Comparison of ENCODE assay signal across 8 cellular contexts in genomic region chr18:48929951-48930713, GRCh38. TPM values are rescaled to one million over a fixed set of nuclear protein-coding genes. Genes with fewer than 3 reads are reported as not detected.
DNase-seq lines count a peak whose midpoint lies in the region; ATAC-seq, FAIRE-seq and TF ChIP-seq lines count a peak whose summit lies in the region.

No MANE protein-coding gene starts in this region.

- peak overlapping the region; percentile 20 to 77 (median 68) for H3K27ac ChIP-seq in esophagus squamous epithelium
- peak overlapping the region; percentile 24 to 62 for H3K27ac ChIP-seq in ovary

- H3K9me3 ChIP-seq in esophagus squamous epithelium, result no peaks in the 10 kb centered on the region
- no peaks in the 10 kb centered on the region for H3K9me3 ChIP-seq in ovary

- FAIRE-seq in RCC 7860 (lab: Jason Lieb, UNC), result peak; percentile 92

- DNase-seq in COLO829 (ENCODE audit: low spot score) (peak; percentile 78), RCC 7860 (ENCODE audit: low spot score) (peak; percentile 94), esophagus squamous epithelium (lab: John Stamatoyannopoulos, UW) (no peak), ovary (peak; percentile 62 to 84 (median 64)), hypothalamus (lab: John Stamatoyannopoulos, UW) (no peak), activated gamma-delta T cell treated with Interleukin-2 at 50 U/mL for 16 hours (no peak)
- no peak for DNase-seq in stimulated activated CD4-positive, alpha-beta T cell treated with anti-CD3 and anti-CD28 coated beads, Interleukin-15, amount 100 ng/mL, for 24 hours

- TF ChIP-seq CTCF in esophagus squamous epithelium (IDR thresholded peaks at IDR 0.05) (no peak), ovary (IDR thresholded peaks at IDR 0.05) (no peak)

- intact Hi-C loops in esophagus squamous epithelium (cut with DNase I) (no loop called here), ovary (cut with DNase I) (loop anchor here in 1 of 4 donors (10.0 kb wide), 1 partner anchor 155 kb away; no protein-coding TSS in a partner anchor)

- TF ChIP-seq POLR2A in esophagus squamous epithelium (IDR thresholded peaks at IDR 0.05) (no peak), ovary (IDR thresholded peaks at IDR 0.05) (no peak)

- WGBS in esophagus squamous epithelium, 2 donors, result 69 to 76% methylated on average over 11 to 13 of the region's 20 CpGs
- WGBS in ovary, 3 donors, result 21 to 24% (median 21%) methylated on average over 20 of the region's 20 CpGs

- H3K4me1 ChIP-seq in esophagus squamous epithelium (peaks cover 54 to 99% (median 75%) of the 10 kb centered on the region in 3 donors), ovary (ENCODE audit: insufficient read depth) (peaks cover 58% of the 10 kb centered on the region)

- no peaks in the 10 kb centered on the region for H3K27me3 ChIP-seq in esophagus squamous epithelium
- no peaks in the 10 kb centered on the region for H3K27me3 ChIP-seq in ovary

- no peak for TF ChIP-seq EP300 in ovary (IDR thresholded peaks at IDR 0.05)

- H3K4me3 ChIP-seq in esophagus squamous epithelium, result no peak overlapping the region
- H3K4me3 ChIP-seq in ovary, result no peak overlapping the region

- H3K36me3 ChIP-seq in esophagus squamous epithelium (no peaks in the 10 kb centered on the region), ovary (no peaks in the 10 kb centered on the region)

- ATAC-seq in GM18870 (IDR thresholded peaks at IDR 0.05; ENCODE audit: unreplicated experiment), result no peak

RNA-seq across cellular contexts. Expression of gene SMAD7, which starts 20.6 kb away (rescaled TPM):
- total RNA-seq in esophagus squamous epithelium, result 10 to 100 TPM in 2 of 4 donors, 1 to 10 TPM in 2; 4.2 to 26.5 (median 9.0) TPM
- total RNA-seq in ovary, result 10 to 100 TPM; 10.7 to 36.5 (median 13.1) TPM
- 10 to 100 TPM; 13.7 to 18.9 TPM for polyA plus RNA-seq in ovary

Comparison
In these comparisons a context has a peak if more than half of its experiments do, and no peak if none do; other contexts are left out.
1. DNase-seq: peak in COLO829 (single experiment), RCC 7860 (single experiment) and ovary (5 of 5); none in esophagus squamous epithelium (single experiment), hypothalamus (0 of 51), activated gamma-delta T cell treated with Interleukin-2 at 50 U/mL for 16 hours (single experiment) and stimulated activated CD4-positive, alpha-beta T cell treated with anti-CD3 and anti-CD28 coated beads, Interleukin-15, amount 100 ng/mL, for 24 hours (single experiment).